Comparison of ENCODE assay signal across 15 cellular contexts in the genomic region with DNA sequence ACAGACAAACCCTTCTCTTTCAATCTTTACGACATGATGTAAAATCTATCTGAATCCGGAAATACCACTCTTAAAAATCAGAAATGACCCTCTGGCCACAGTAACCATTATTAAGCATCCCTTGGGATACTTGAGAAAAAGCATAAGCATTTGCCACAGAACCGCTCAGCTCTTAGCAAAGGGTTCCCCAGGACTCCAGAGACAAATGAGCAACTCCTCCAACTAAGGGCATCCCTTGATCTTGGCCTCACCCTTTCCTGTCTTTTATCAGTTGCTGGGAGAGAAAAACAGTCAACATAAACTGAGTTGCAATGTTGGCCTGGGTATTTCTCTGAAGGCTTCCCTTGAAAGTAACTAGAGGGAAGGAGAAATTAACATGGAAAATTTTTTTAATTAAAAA. TPM values are rescaled to one million over a fixed set of nuclear protein-coding genes. Genes with fewer than 3 reads are reported as not detected.
A peak's percentile ranks its signal among the peaks of the same experiment; 100 is the strongest.
DNase-seq lines count a peak whose midpoint lies in the region; ATAC-seq, FAIRE-seq and TF ChIP-seq lines count a peak whose summit lies in the region.
"Had no signal": no experiment of that assay in that cellular context is flagged by ENCODE, and none has a peak within 500 bp of the region (broad histone marks: within the 10 kb centered on the region; RNA-seq: fewer than 3 reads in every experiment).

No MANE protein-coding gene starts in this region.

- no TSS peak for BruUV-seq in GM12878 (replicated peaks; lab: Mats Ljungman, UMichigan)

- peak overlapping the region; percentile 91 for H3K9ac ChIP-seq in GM12878 (ENCODE audit: control insufficient read depth, insufficient read depth, low read length)

- intact Hi-C loops in GM12878 (cut with micrococcal nuclease; ENCODE audit: unreplicated experiment): loop anchor here (5.0 kb wide), 1 partner anchor 105 kb away; no protein-coding TSS in a partner anchor
- intact Hi-C loops in stomach (cut with DNase I; ENCODE audit: low total_unique reads): no loop called here
- intact Hi-C loops in mucosa of descending colon (cut with DNase I, micrococcal nuclease): no loop called here

- peak overlapping the region; percentile 96 for H3K4me2 ChIP-seq in GM12878 (ENCODE audit: control insufficient read depth, insufficient read depth)
- H3K4me2 ChIP-seq in hepatocyte: peak overlapping the region; percentile 78

- TF ChIP-seq POLR2A in GM12878 (IDR thresholded peaks at IDR 0.05; ENCODE audit: low read depth, low read length) (no peak), stomach (IDR thresholded peaks at IDR 0.05) (no peak)

- no peak overlapping the region for H3K4me3 Mint-ChIP-seq in mesothelial cell of epicardium
- H3K4me3 Mint-ChIP-seq: activated CD4-positive, alpha-beta memory T cell treated with anti-CD3 and anti-CD28 coated beads for 36 hours; CD8-positive, alpha-beta T cell had no signal

- H3K27me3 Mint-ChIP-seq in mesothelial cell of epicardium (ENCODE audit: low read depth): peaks cover 15% of the 10 kb centered on the region

- no peak for TF ChIP-seq CTCF in GM06990 (IDR thresholded peaks at IDR 0.05; ENCODE audit: insufficient read depth, low read length, poor library complexity, severe bottlenecking)
- TF ChIP-seq CTCF in GM12878 (IDR thresholded peaks at IDR 0.05 in 2 of 3, conservative IDR thresholded peaks at IDR 0.05 in 1 of 3; ENCODE audit: control insufficient read depth in 2 of 3, extremely low read depth in 1 of 3, insufficient read depth in 1 of 3, low read depth in 3 of 3, low read length in 3 of 3): no peak
- TF ChIP-seq CTCF in hepatocyte (IDR thresholded peaks at IDR 0.05; ENCODE audit: poor library complexity): no peak
- TF ChIP-seq CTCF in stomach (IDR thresholded peaks at IDR 0.05): no peak
- no peak for TF ChIP-seq CTCF in mucosa of descending colon (IDR thresholded peaks at IDR 0.05)
- TF ChIP-seq CTCF in mesothelial cell of epicardium (IDR thresholded peaks at IDR 0.05; ENCODE audit: unreplicated experiment): no peak

- no peak overlapping the region for H3K27ac Mint-ChIP-seq in mesothelial cell of epicardium
- H3K27ac Mint-ChIP-seq: activated CD4-positive, alpha-beta memory T cell treated with anti-CD3 and anti-CD28 coated beads for 36 hours; CD8-positive, alpha-beta T cell had no signal

- H3K9me3 ChIP-seq in GM12878 (replicated peaks; ENCODE audit: control insufficient read depth, insufficient read depth, low read length) (no peaks in the 10 kb centered on the region), hepatocyte (ENCODE audit: low read depth) (no peaks in the 10 kb centered on the region), stomach (no peaks in the 10 kb centered on the region), mucosa of descending colon (no peaks in the 10 kb centered on the region)

- no peak for FAIRE-seq in GM12878 (lab: Jason Lieb, UNC)
- FAIRE-seq: H54 had no signal

- no peak for TF ChIP-seq RAD21 in GM12878 (IDR thresholded peaks at IDR 0.05; ENCODE audit: insufficient read depth, low read depth, low read length)

- SMC1A ChIA-PET in GM12878 (lab: Charles Lee; ENCODE audit: uncharacterized antibody, unreplicated experiment): interaction anchor here (0.7 to 14.9 kb wide), 18 partner anchors 8 to 87 kb away, joined by 3 to 313 read pairs (median 6); no protein-coding TSS in a partner anchor

- H3K4me3 ChIP-seq in GM06990 (replicated peaks; ENCODE audit: low read depth, low read length): peak overlapping the region; percentile 9
- H3K4me3 ChIP-seq in GM12878: peak overlapping the region; percentile 97
- no peak overlapping the region for H3K4me3 ChIP-seq in hepatocyte
- peak overlapping the region in 2 of 4 donors; percentile 71 to 80 for H3K4me3 ChIP-seq in stomach
- no peak overlapping the region for H3K4me3 ChIP-seq in mucosa of descending colon

- H3K79me2 ChIP-seq in GM12878 (ENCODE audit: control insufficient read depth, insufficient read depth, low read length): peaks cover 97% of the 10 kb centered on the region
- H3K79me2 ChIP-seq in hepatocyte: peaks cover 78% of the 10 kb centered on the region

- H3K36me3 Mint-ChIP-seq in mesothelial cell of epicardium: no peaks in the 10 kb centered on the region
- H3K36me3 Mint-ChIP-seq: activated CD4-positive, alpha-beta memory T cell treated with anti-CD3 and anti-CD28 coated beads for 36 hours; CD8-positive, alpha-beta T cell had no signal

- H3K9me2 ChIP-seq in hepatocyte (replicated peaks; ENCODE audit: insufficient read depth): no peaks in the 10 kb centered on the region

- no peaks in the 10 kb centered on the region for H3K27me3 ChIP-seq in GM06990 (replicated peaks; ENCODE audit: control insufficient read depth, insufficient read depth, low read length)
- no peaks in the 10 kb centered on the region for H3K27me3 ChIP-seq in GM12878 (replicated peaks in 1 of 2; ENCODE audit: control insufficient read depth in 2 of 2, insufficient read depth in 2 of 2, low read length in 1 of 2)
- no peaks in the 10 kb centered on the region for H3K27me3 ChIP-seq in hepatocyte
- H3K27me3 ChIP-seq in stomach: peaks cover 0 to 14% (median 0%) of the 10 kb centered on the region in 3 donors

- DNase-seq in GM06990 (ENCODE audit: extremely low read depth, insufficient read length): no peak
- no peak for DNase-seq in GM12878 (ENCODE audit: low read depth, low spot score)
- DNase-seq in hepatocyte (ENCODE audit: low spot score): no peak
- no peak for DNase-seq in stomach
- DNase-seq in mucosa of descending colon: no peak
- DNase-seq in mesothelial cell of epicardium (ENCODE audit: low spot score in 2 of 2, unreplicated experiment in 2 of 2): no peak
- no peak for DNase-seq in dedifferentiated amniotic fluid mesenchymal stem cell (ENCODE audit: extremely low spot score)
- DNase-seq: activated CD4-positive, alpha-beta memory T cell treated with anti-CD3 and anti-CD28 coated beads for 36 hours; activated naive CD4-positive, alpha-beta T cell treated with Interleukin-2 at 50 U/mL for 16 hours; CD8-positive, alpha-beta T cell; NCI-H1105 treated with DMSO at 0.1 percent for 48 hours; NK-92 treated with Interleukin-12 subunit alpha and Interleukin-12 subunit beta, amount 100 ng/mL, for 24 hours had no signal

- POLR2A ChIA-PET in GM12878 (lab: Charles Lee): interaction anchor here (0.6 to 3.0 kb wide), 7 partner anchors 8 to 83 kb away, joined by 3 to 14 read pairs (median 5); no protein-coding TSS in a partner anchor

- no peak overlapping the region for H2AFZ ChIP-seq in GM12878 (ENCODE audit: control insufficient read depth, low read depth, low read length)
- no peak overlapping the region for H2AFZ ChIP-seq in hepatocyte

- H3K9me3 Mint-ChIP-seq in mesothelial cell of epicardium: no peaks in the 10 kb centered on the region
- H3K9me3 Mint-ChIP-seq: activated CD4-positive, alpha-beta memory T cell treated with anti-CD3 and anti-CD28 coated beads for 36 hours; CD8-positive, alpha-beta T cell had no signal

- RAD21 ChIA-PET in GM12878 (lab: Charles Lee; ENCODE audit: unreplicated experiment): interaction anchor here (1.0 to 6.2 kb wide), 7 partner anchors 8 to 76 kb away, joined by 3 to 139 read pairs (median 9); no protein-coding TSS in a partner anchor

- H3K36me3 ChIP-seq in GM06990 (ENCODE audit: control insufficient read depth, insufficient read depth, low read length): peaks cover 7% of the 10 kb centered on the region
- peaks cover 0 to 11% of the 10 kb centered on the region in 2 experiments; a peak in 1 of 4 replicates for H3K36me3 ChIP-seq in GM12878 (ENCODE audit: control insufficient read depth in 2 of 2, insufficient read depth in 2 of 2, low read length in 1 of 2)
- H3K36me3 ChIP-seq in hepatocyte (replicated peaks; ENCODE audit: insufficient read depth, low read depth): no peaks in the 10 kb centered on the region
- H3K36me3 ChIP-seq in stomach: no peaks in the 10 kb centered on the region
- H3K36me3 ChIP-seq in mucosa of descending colon (ENCODE audit: low read depth): no peaks in the 10 kb centered on the region

- TF ChIP-seq EP300 in GM12878 (IDR thresholded peaks at IDR 0.05; ENCODE audit: borderline replicate concordance in 1 of 2, control insufficient read depth in 1 of 2, low read depth in 2 of 2, low read length in 2 of 2) (no peak), stomach (IDR thresholded peaks at IDR 0.05) (no peak)

- H3K27ac ChIP-seq in GM12878 (ENCODE audit: control insufficient read depth, insufficient read depth) (no peak overlapping the region; the same call in 1 of the 2 replicates), hepatocyte (peak overlapping the region; percentile 36), stomach (peak overlapping the region in 4 of 5 donors; percentile 9 to 55 (median 30))

- in situ Hi-C loops in GM12878 (cut with MboI): loop anchor here (10.0 kb wide), 1 partner anchor 988 kb away; a partner anchor contains a TSS

- H4K20me1 ChIP-seq in GM12878 (ENCODE audit: control insufficient read depth, insufficient read depth): peaks cover 13% of the 10 kb centered on the region
- H4K20me1 ChIP-seq in hepatocyte (ENCODE audit: insufficient read depth, poor library complexity, severe bottlenecking): peaks cover 6% of the 10 kb centered on the region

- CTCF ChIA-PET in GM12878 (lab: Yijun Ruan, JAX): interaction anchor here (1.2 to 16.6 kb wide), 11 partner anchors 9 to 94 kb away, joined by 3 to 348 read pairs (median 9); a partner anchor contains a TSS

- peaks cover 25% of the 10 kb centered on the region for H3K4me1 ChIP-seq in GM12878 (ENCODE audit: control insufficient read depth, insufficient read depth, low read length)
- H3K4me1 ChIP-seq in hepatocyte (ENCODE audit: insufficient read depth): peaks cover 20% of the 10 kb centered on the region
- H3K4me1 ChIP-seq in stomach: peaks cover 25 to 66% (median 57%) of the 10 kb centered on the region in 4 donors
- peaks cover 50% of the 10 kb centered on the region for H3K4me1 ChIP-seq in mucosa of descending colon (ENCODE audit: low read depth)

- 57% methylated on average over 3 of the region's 3 CpGs for WGBS in GM12878 (ENCODE audit: insufficient coverage, insufficient replicate concordance, low lambda C conversion rate, missing lambda C conversion rate)
- 60% methylated on average over 3 of the region's 3 CpGs for WGBS in hepatocyte (ENCODE audit: low lambda C conversion rate, missing lambda C conversion rate)
- WGBS in stomach, 5 donors: 50 to 76% (median 62%) methylated on average over 3 of the region's 3 CpGs

- peaks cover 42% of the 10 kb centered on the region for H3K4me1 Mint-ChIP-seq in mesothelial cell of epicardium

- ATAC-seq in GM12878: no peak
- no peak for ATAC-seq in GM18861 (IDR thresholded peaks at IDR 0.05; ENCODE audit: unreplicated experiment)
- no peak for ATAC-seq in mucosa of descending colon
- ATAC-seq: CD8-positive, alpha-beta T cell; sciatic nerve had no signal

RNA-seq across cellular contexts. Expression of a gene that starts 3.5 kb away (rescaled TPM):
- total RNA-seq in GM12878 (2013; cell fraction: nucleolus; rRNA removed): 93.6 and 94.6 TPM in 2 replicates
- 86.5 and 95.7 TPM in 2 replicates for total RNA-seq in GM12878 (2014; rRNA removed)
- 204 and 212 TPM in 2 replicates for total RNA-seq in GM12878 (2014; rRNA removed; fragmentation: Illumina TruSeq; extraction: Trizol)
- 527 and 530 TPM in 2 replicates for total RNA-seq in GM12878 (2021)
- polyA plus RNA-seq in GM12878 (2011; ENCODE audit: low read depth): 553 TPM
- polyA plus RNA-seq in GM12878 (2011; rRNA removed): 133 and 220 TPM in 2 replicates
- 344 and 508 TPM in 2 replicates for polyA plus RNA-seq in GM12878 (2011; cell fraction: cytosol; rRNA removed)
- polyA plus RNA-seq in GM12878 (2011; cell fraction: nucleus; rRNA removed): 200 and 240 TPM in 2 replicates
- 602 and 737 TPM in 2 replicates for polyA plus RNA-seq in GM12878 (2012)
- 688 and 698 TPM in 2 replicates for polyA plus RNA-seq in GM12878 (2014; fragmentation: Illumina TruSeq; extraction: Trizol)
- polyA plus RNA-seq in GM12878 (2014; fragmentation: Nextera tagmentation; extraction: Ambion mirVana): 100 to 1,000 TPM; 133 to 338 TPM
- 280 and 305 TPM in 2 replicates for polyA plus RNA-seq in GM12878 (2014; rRNA removed)
- polyA plus RNA-seq in GM12878 (2016; fragmentation: Nextera tagmentation; extraction: Ambion mirVana): 100 to 1,000 TPM; 689 to 714 TPM
- polyA minus RNA-seq in GM12878 (2011; rRNA and poly(A)+ RNA removed): 275 and 304 TPM in 2 replicates
- polyA minus RNA-seq in GM12878 (2011; cell fraction: cytosol; rRNA and poly(A)+ RNA removed): 146 and 173 TPM in 2 replicates
- polyA minus RNA-seq in GM12878 (2011; cell fraction: nucleus; rRNA and poly(A)+ RNA removed): 58.8 and 86.6 TPM in 2 replicates
- 58.2 and 61.0 TPM in 2 replicates for total RNA-seq in hepatocyte
- polyA plus RNA-seq in hepatocyte: 176 TPM in 2 replicates
- 100 to 1,000 TPM in 2 of 5 donors, 10 to 100 TPM in 3; 41.7 to 231 (median 83.9) TPM for total RNA-seq in stomach
- 100 to 1,000 TPM; 168 to 289 (median 277) TPM for polyA plus RNA-seq in stomach
- total RNA-seq in mucosa of descending colon: 100 to 1,000 TPM; 177 to 434 (median 373) TPM
- total RNA-seq in mesothelial cell of epicardium: 121 to 131 TPM (median 122 TPM) in 3 replicates

Comparison
In these comparisons a context has a peak if more than half of its experiments do, and no peak if none do; other contexts are left out.
1. H3K4me3 ChIP-seq: peak in GM06990 (single experiment) and GM12878 (single experiment); none in hepatocyte (single experiment) and mucosa of descending colon (single experiment).